Comparison of ENCODE assay signal across 8 cellular contexts in genomic region chr4:31674313-31674947, GRCh38.
DNase-seq lines count a peak whose midpoint lies in the region; ATAC-seq and TF ChIP-seq lines count a peak whose summit lies in the region.

No MANE protein-coding gene starts in this region.

- ATAC-seq in psoas muscle (no peak), GM19035 (IDR thresholded peaks at IDR 0.05; ENCODE audit: unreplicated experiment) (no peak), GM18873 (IDR thresholded peaks at IDR 0.05; ENCODE audit: low FRiP score, unreplicated experiment) (no peak), HG03025 (IDR thresholded peaks at IDR 0.05; ENCODE audit: low FRiP score, unreplicated experiment) (no peak), HG03175 (IDR thresholded peaks at IDR 0.05; ENCODE audit: unreplicated experiment) (no peak)

- 71 to 86% (median 83%) methylated on average over 1 of the region's 1 CpG for WGBS in psoas muscle, 3 donors

- peak; percentile 15 for DNase-seq in NCI-H146 (lab: John Stamatoyannopoulos, UW)
- no peak for DNase-seq in coronary artery (ENCODE audit: low spot score)
- no peak for DNase-seq in psoas muscle

- H3K27me3 ChIP-seq in psoas muscle (ENCODE audit: insufficient read depth in 3 of 3, low read length in 2 of 3), result no peaks in the 10 kb centered on the region

- H3K4me1 ChIP-seq in psoas muscle, result no peaks in the 10 kb centered on the region

- intact Hi-C loops in psoas muscle (cut with DNase I), result no loop called here

- H3K36me3 ChIP-seq in psoas muscle (ENCODE audit: insufficient read depth in 1 of 2, low read depth in 1 of 2), result no peaks in the 10 kb centered on the region

- no peak overlapping the region for H3K4me3 ChIP-seq in coronary artery
- no peak overlapping the region for H3K4me3 ChIP-seq in psoas muscle

- H3K9me3 ChIP-seq in psoas muscle, result no peaks in the 10 kb centered on the region

- H3K27ac ChIP-seq in coronary artery (no peak overlapping the region), psoas muscle (no peak overlapping the region)

- TF ChIP-seq CTCF in GM12873 (IDR thresholded peaks at IDR 0.05; ENCODE audit: insufficient read depth, low read depth, low read length, missing control alignments) (peak; percentile 23), coronary artery (IDR thresholded peaks at IDR 0.05) (peak; percentile 23), psoas muscle (IDR thresholded peaks at IDR 0.05) (peak; percentile 4)
